Comparison of ENCODE assay signal across 16 cellular contexts in the genomic region with DNA sequence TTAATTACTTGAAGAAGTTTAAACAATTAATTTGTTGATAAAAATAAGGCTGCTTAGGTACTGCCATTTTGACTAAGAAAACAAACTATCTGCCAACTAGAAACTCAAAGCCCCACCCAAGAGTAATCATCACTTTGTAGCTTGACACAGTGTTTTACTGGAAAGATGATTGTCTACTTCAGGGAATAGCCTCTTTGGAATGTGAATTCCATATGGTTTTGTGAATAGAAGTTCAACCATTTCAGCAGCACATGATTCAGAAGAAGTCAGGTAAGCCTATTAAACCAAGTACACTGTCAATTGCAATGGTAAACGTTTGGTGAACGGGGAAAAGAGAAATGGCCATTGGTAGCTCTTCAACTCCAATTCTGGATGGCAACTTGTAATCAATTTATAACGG. TPM values are rescaled to one million over a fixed set of nuclear protein-coding genes. Genes with fewer than 3 reads are reported as not detected.
DNase-seq lines count a peak whose midpoint lies in the region; ATAC-seq and TF ChIP-seq lines count a peak whose summit lies in the region.
"Had no signal": no experiment of that assay in that cellular context is flagged by ENCODE, and none has a peak within 500 bp of the region (broad histone marks: within the 10 kb centered on the region; RNA-seq: fewer than 3 reads in every experiment).

No MANE protein-coding gene starts in this region.

- H3K27me3 Mint-ChIP-seq in GM23338 (ENCODE audit: insufficient read depth, low read depth, poor library complexity): peaks cover 7% of the 10 kb centered on the region

- H3K36me3 ChIP-seq in GM23338 (ENCODE audit: insufficient read depth): no peaks in the 10 kb centered on the region
- H3K36me3 ChIP-seq in smooth muscle cell (ENCODE audit: low read depth): no peaks in the 10 kb centered on the region
- H3K36me3 ChIP-seq in MG63: no peaks in the 10 kb centered on the region

- H3K27me3 ChIP-seq in GM23338 (ENCODE audit: insufficient read depth): no peaks in the 10 kb centered on the region
- H3K27me3 ChIP-seq in smooth muscle cell (ENCODE audit: low read depth): no peaks in the 10 kb centered on the region
- H3K27me3 ChIP-seq in MG63: no peaks in the 10 kb centered on the region

- H3F3A ChIP-seq in GM23338 (replicated peaks; ENCODE audit: low read depth): no peaks in the 10 kb centered on the region
- H3F3A ChIP-seq in smooth muscle cell (ENCODE audit: low read depth): no peaks in the 10 kb centered on the region

- peaks cover 24% of the 10 kb centered on the region for H3K4me1 ChIP-seq in GM23338 (ENCODE audit: insufficient read depth)
- H3K4me1 ChIP-seq in smooth muscle cell (ENCODE audit: low read depth): peaks cover 12% of the 10 kb centered on the region

- 88% methylated on average over 3 of the region's 3 CpGs for WGBS in smooth muscle cell (ENCODE audit: low lambda C conversion rate)

- H3K27ac Mint-ChIP-seq in GM23338: no peak overlapping the region
- H3K27ac Mint-ChIP-seq: B cell; CD4-positive, alpha-beta T cell had no signal

- no peak overlapping the region for H3K9ac ChIP-seq in smooth muscle cell (ENCODE audit: low read depth)

- H3K36me3 Mint-ChIP-seq in GM23338 (ENCODE audit: low read depth): 0 out of 3 replicates have a peak, but pooled peaks cover 3% of the 10 kb centered on the region

- H3K79me2 ChIP-seq in GM23338 (replicated peaks; ENCODE audit: insufficient read depth) (no peaks in the 10 kb centered on the region), smooth muscle cell (ENCODE audit: low read depth) (no peaks in the 10 kb centered on the region)

- H3K9me2 ChIP-seq in GM23338 (ENCODE audit: insufficient read depth): peaks cover 8% of the 10 kb centered on the region

- no peak for DNase-seq in GM23338 (ENCODE audit: low spot score)
- DNase-seq in epithelial cell of esophagus (ENCODE audit: low read depth): peak; percentile 65
- DNase-seq in fibroblast of mammary gland (ENCODE audit: low read depth): peak; percentile 3
- DNase-seq in smooth muscle cell (lab: John Stamatoyannopoulos, UW; ENCODE audit: unreplicated experiment): no peak
- DNase-seq in SHP77 (lab: John Stamatoyannopoulos, UW): no peak
- no peak for DNase-seq in MG63
- no peak for DNase-seq in DMS79 treated with DMSO at 0.1 percent for 48 hours (lab: John Stamatoyannopoulos, UW)
- DNase-seq: ACHN; C1 segment of cervical spinal cord; Calu3; CD4-positive, alpha-beta T cell; DMS 273 treated with DMSO at 0.1 percent for 48 hours had no signal

- H3K4me2 ChIP-seq in GM23338 (no peak overlapping the region), smooth muscle cell (no peak overlapping the region)

- ATAC-seq in GM23338: no peak
- ATAC-seq: GM12878, HCT116 had no signal

- H4K20me1 ChIP-seq in GM23338 (replicated peaks; ENCODE audit: insufficient read depth) (no peaks in the 10 kb centered on the region), smooth muscle cell (ENCODE audit: low read depth) (no peaks in the 10 kb centered on the region)

- H3K4me3 ChIP-seq in GM23338: no peak overlapping the region
- no peak overlapping the region for H3K4me3 ChIP-seq in epithelial cell of esophagus (ENCODE audit: low read length)
- H3K4me3 ChIP-seq in fibroblast of mammary gland (ENCODE audit: control insufficient read depth, low read depth, low read length): no peak overlapping the region
- no peak overlapping the region for H3K4me3 ChIP-seq in smooth muscle cell
- H3K4me3 ChIP-seq in MG63: no peak overlapping the region
- H3K4me3 ChIP-seq: GM12878 had no signal

- H3K9me3 ChIP-seq in smooth muscle cell (replicated peaks; ENCODE audit: low read depth) (no peaks in the 10 kb centered on the region), MG63 (no peaks in the 10 kb centered on the region)

- no peak overlapping the region for H3K27ac ChIP-seq in GM23338 (ENCODE audit: low read depth)
- H3K27ac ChIP-seq in smooth muscle cell (ENCODE audit: low read depth): peak overlapping the region; percentile 23
- H3K27ac ChIP-seq: HL-60 had no signal

- H3K4me1 Mint-ChIP-seq in GM23338: peaks cover 49% of the 10 kb centered on the region
- H3K4me1 Mint-ChIP-seq: B cell had no signal

- H3K9me3 Mint-ChIP-seq in GM23338: no peaks in the 10 kb centered on the region
- H3K9me3 Mint-ChIP-seq: CD4-positive, alpha-beta T cell had no signal

- TF ChIP-seq CTCF in GM23338 (conservative IDR thresholded peaks at IDR 0.05; ENCODE audit: low read depth in 2 of 2): no peak
- no peak for TF ChIP-seq CTCF in epithelial cell of esophagus (IDR thresholded peaks at IDR 0.05; ENCODE audit: insufficient read depth, low read depth, low read length, missing control alignments)
- no peak for TF ChIP-seq CTCF in fibroblast of mammary gland (conservative IDR thresholded peaks at IDR 0.05; ENCODE audit: control insufficient read depth, insufficient read depth, low read depth, low read length)
- no peak for TF ChIP-seq CTCF in smooth muscle cell (IDR thresholded peaks at IDR 0.05; ENCODE audit: borderline replicate concordance, insufficient read depth, poor library complexity, severe bottlenecking)

- H2AFZ ChIP-seq in GM23338: peak overlapping the region; percentile 19; the same call in 1 of the 2 replicates
- H2AFZ ChIP-seq in smooth muscle cell (ENCODE audit: low read depth): no peak overlapping the region

- H3K4me3 Mint-ChIP-seq in GM23338: no peak overlapping the region
- H3K4me3 Mint-ChIP-seq: B cell; CD4-positive, alpha-beta T cell had no signal

TF ChIP-seq in GM23338, 12 proteins besides CTCF, POLR2A, EP300 and RAD21 (continues in another document):
- TF ChIP-seq CREB1 (CRISPR knock-in tag; IDR thresholded peaks at IDR 0.05; ENCODE audit: low read depth) (no peak), EZH2phosphoT487 (IDR thresholded peaks at IDR 0.05; ENCODE audit: unreplicated experiment) (no peak), POLR2AphosphoS5 (IDR thresholded peaks at IDR 0.05; ENCODE audit: low read depth) (no peak), EZH2 (IDR thresholded peaks at IDR 0.05; ENCODE audit: low read depth, unreplicated experiment) (no peak), NANOG (IDR thresholded peaks at IDR 0.05; ENCODE audit: borderline replicate concordance) (no peak), ZNF114 (CRISPR knock-in tag; IDR thresholded peaks at IDR 0.05) (no peak), ZNF331 (CRISPR knock-in tag; IDR thresholded peaks at IDR 0.05; ENCODE audit: low read depth) (no peak), JUNB (IDR thresholded peaks at IDR 0.05; ENCODE audit: unreplicated experiment) (no peak)
- TF ChIP-seq, protein P1, sequence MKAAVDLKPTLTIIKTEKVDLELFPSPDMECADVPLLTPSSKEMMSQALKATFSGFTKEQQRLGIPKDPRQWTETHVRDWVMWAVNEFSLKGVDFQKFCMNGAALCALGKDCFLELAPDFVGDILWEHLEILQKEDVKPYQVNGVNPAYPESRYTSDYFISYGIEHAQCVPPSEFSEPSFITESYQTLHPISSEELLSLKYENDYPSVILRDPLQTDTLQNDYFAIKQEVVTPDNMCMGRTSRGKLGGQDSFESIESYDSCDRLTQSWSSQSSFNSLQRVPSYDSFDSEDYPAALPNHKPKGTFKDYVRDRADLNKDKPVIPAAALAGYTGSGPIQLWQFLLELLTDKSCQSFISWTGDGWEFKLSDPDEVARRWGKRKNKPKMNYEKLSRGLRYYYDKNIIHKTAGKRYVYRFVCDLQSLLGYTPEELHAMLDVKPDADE (IDR thresholded peaks at IDR 0.05): no peak

RNA-seq across cellular contexts. Expression of a gene that starts 55.2 kb away (rescaled TPM):
- total RNA-seq in GM23338 (2014; rRNA removed; shearing (Covaris generic)): 29.4 and 30.0 TPM in 2 replicates
- polyA plus RNA-seq in GM23338 (2016; fragmentation: Nextera tagmentation; extraction: Ambion mirVana): 12.0 and 13.5 TPM in 2 replicates
- 425 and 435 TPM in 2 replicates for total RNA-seq in smooth muscle cell
- polyA plus RNA-seq in smooth muscle cell: 175 and 245 TPM in 2 replicates
- 445 and 575 TPM in 2 replicates for total RNA-seq in MG63 (2014; rRNA removed; shearing (Covaris generic); ENCODE audit: low replicate concordance)

Comparison
In these comparisons a context has a peak if more than half of its experiments do, and no peak if none do; other contexts are left out.
1. DNase-seq: peak in epithelial cell of esophagus (single experiment) and fibroblast of mammary gland (single experiment); none in GM23338 (single experiment), smooth muscle cell (single experiment), SHP77 (0 of 2), MG63 (single experiment) and DMS79 treated with DMSO at 0.1 percent for 48 hours (single experiment).
2. RNA of a gene that starts 55.2 kb away (total RNA-seq): 445 to 575 TPM in MG63 and 425 to 435 TPM in smooth muscle cell; 29.4 to 30.0 TPM in GM23338; every median in the first group is over 10 times any median in the second.